28 cellular contexts compared by ENCODE assay signal in the genomic region with DNA sequence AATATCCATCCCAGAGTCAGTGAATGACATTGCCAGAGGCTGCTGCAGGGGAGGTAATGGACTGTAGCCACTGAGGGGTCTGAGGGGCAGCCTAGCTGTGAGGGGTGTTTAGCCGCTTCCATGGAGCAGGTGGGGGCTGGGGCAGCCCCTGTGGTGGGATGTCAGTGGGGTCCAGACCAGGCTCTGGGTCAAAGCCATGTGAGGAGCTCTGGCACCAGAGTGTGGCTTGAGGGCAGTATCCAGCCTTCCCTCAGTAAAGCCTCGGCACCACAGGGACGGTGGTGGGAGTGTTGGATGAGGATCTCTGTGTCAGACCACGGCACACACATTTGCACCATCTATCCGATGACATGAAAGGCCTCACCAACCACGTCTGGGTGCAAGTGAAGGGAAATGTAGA.
"Had no signal": no experiment of that assay in that cellular context is flagged by ENCODE, and none has a peak within 500 bp of the region (broad histone marks: within the 10 kb centered on the region; RNA-seq: fewer than 3 reads in every experiment).

No MANE protein-coding gene starts in this region.

- H3K36me3 Mint-ChIP-seq: activated naive CD4-positive, alpha-beta T cell treated with anti-CD3 and anti-CD28 coated beads, Interleukin-2, amount 50 U/mL, for 24 hours; activated naive CD8-positive, alpha-beta T cell treated with anti-CD3 and anti-CD28 coated beads, Interleukin-2, amount 10 ng/mL, durations not matched to agents 7 days and 5 days had no signal

- DNase-seq: activated CD4-positive, alpha-beta T cell treated with anti-CD3 and anti-CD28 coated beads for 36 hours; activated gamma-delta T cell; activated naive CD4-positive, alpha-beta T cell treated with Interleukin-2 at 50 U/mL for 16 hours; activated naive CD8-positive, alpha-beta T cell treated with anti-CD3 and anti-CD28 coated beads, Interleukin-2, amount 10 ng/mL, durations not matched to agents 7 days and 5 days; activated T-cell treated with anti-CD3 and anti-CD28 coated beads, Interleukin-2, amount 50 U/mL, for 24 hours; amygdala; Karpas-422; KBM-7; NCI-H1105; NCI-H1417 treated with DMSO at 0.1 percent for 48 hours; NCI-H187 treated with DMSO at 0.1 percent for 48 hours; NCI-H2081; NCI-H2227 treated with DMSO at 0.1 percent for 48 hours; NCI-H446; NCI-H524; SHP77; SJCRH30; SK-N-SH had no signal

- H3K9me3 ChIP-seq: ascending aorta, SJCRH30, SK-N-SH had no signal

- H3K36me3 ChIP-seq: ascending aorta, cardiac muscle cell, SJCRH30 had no signal

- H3K4me1 ChIP-seq: ascending aorta, SJCRH30 had no signal

- H3K4me3 Mint-ChIP-seq: activated CD4-positive, alpha-beta memory T cell treated with anti-CD3 and anti-CD28 coated beads, Interleukin-2, amount 10 ng/mL, durations not matched to agents 7 days and 5 days; activated CD4-positive, alpha-beta T cell treated with anti-CD3 and anti-CD28 coated beads for 36 hours; activated naive CD4-positive, alpha-beta T cell treated with anti-CD3 and anti-CD28 coated beads, Interleukin-2, amount 50 U/mL, for 24 hours; activated naive CD8-positive, alpha-beta T cell treated with anti-CD3 and anti-CD28 coated beads, Interleukin-2, amount 10 ng/mL, durations not matched to agents 7 days and 5 days; activated T-cell treated with anti-CD3 and anti-CD28 coated beads, Interleukin-2, amount 50 U/mL, for 24 hours; central memory CD8-positive, alpha-beta T cell; T-helper 1 cell treated with Interleukin-12 subunit alpha and Interleukin-12 subunit beta and Interleukin-4 antibody, amounts not matched to agents 30 μg/mL and 1 μg/mL, for 36 hours; T-helper 2 cell treated with Interferon-gamma antibody and Interleukin-4, amounts not matched to agents 5 μg/mL and 100 μg/mL, for 36 hours had no signal

- H3K27ac Mint-ChIP-seq: activated CD4-positive, alpha-beta memory T cell treated with anti-CD3 and anti-CD28 coated beads, Interleukin-2, amount 10 ng/mL, durations not matched to agents 7 days and 5 days; activated CD4-positive, alpha-beta T cell treated with anti-CD3 and anti-CD28 coated beads for 36 hours; activated naive CD4-positive, alpha-beta T cell treated with anti-CD3 and anti-CD28 coated beads, Interleukin-2, amount 50 U/mL, for 24 hours; activated naive CD8-positive, alpha-beta T cell treated with anti-CD3 and anti-CD28 coated beads, Interleukin-2, amount 10 ng/mL, durations not matched to agents 7 days and 5 days; activated T-cell treated with anti-CD3 and anti-CD28 coated beads, Interleukin-2, amount 50 U/mL, for 24 hours; activated T-helper 2 cell treated with anti-CD3 and anti-CD28 coated beads, Interferon-gamma antibody, Interleukin-2, Interleukin-4, amounts not matched to agents 10 μg/mL and 5 μg/mL and 100 μg/mL, durations not matched to agents 14 hours and 24 hours and 36 hours; T-helper 1 cell treated with Interleukin-12 subunit alpha and Interleukin-12 subunit beta and Interleukin-4 antibody, amounts not matched to agents 30 μg/mL and 1 μg/mL, for 36 hours; T-helper 2 cell treated with Interferon-gamma antibody and Interleukin-4, amounts not matched to agents 5 μg/mL and 100 μg/mL, for 36 hours had no signal

- H3K27ac ChIP-seq: ascending aorta, cardiac muscle cell, SJCRH30 had no signal

- H3K4me3 ChIP-seq: ascending aorta, cardiac muscle cell, SJCRH30 had no signal

- ATAC-seq: activated CD4-positive, alpha-beta T cell treated with anti-CD3 and anti-CD28 coated beads for 36 hours; activated CD4-positive, CD25-positive, alpha-beta regulatory T cell treated with anti-CD3 and anti-CD28 coated beads, Interleukin-2, amount 50 U/mL, for 24 hours; Panc1 had no signal

- H3K27me3 ChIP-seq: ascending aorta had no signal

- H3K9me3 Mint-ChIP-seq: activated CD4-positive, alpha-beta memory T cell treated with anti-CD3 and anti-CD28 coated beads, Interleukin-2, amount 10 ng/mL, durations not matched to agents 7 days and 5 days; activated naive CD4-positive, alpha-beta T cell treated with anti-CD3 and anti-CD28 coated beads, Interleukin-2, amount 50 U/mL, for 24 hours; activated naive CD8-positive, alpha-beta T cell treated with anti-CD3 and anti-CD28 coated beads, Interleukin-2, amount 10 ng/mL, durations not matched to agents 7 days and 5 days; activated T-cell treated with anti-CD3 and anti-CD28 coated beads, Interleukin-2, amount 50 U/mL, for 24 hours; activated T-helper 2 cell treated with anti-CD3 and anti-CD28 coated beads, Interferon-gamma antibody, Interleukin-2, Interleukin-4, amounts not matched to agents 10 μg/mL and 5 μg/mL and 100 μg/mL, durations not matched to agents 14 hours and 24 hours and 36 hours; central memory CD8-positive, alpha-beta T cell; T-helper 1 cell treated with Interleukin-12 subunit alpha and Interleukin-12 subunit beta and Interleukin-4 antibody, amounts not matched to agents 30 μg/mL and 1 μg/mL, for 36 hours; T-helper 2 cell treated with Interferon-gamma antibody and Interleukin-4, amounts not matched to agents 5 μg/mL and 100 μg/mL, for 36 hours had no signal

- H3K4me1 Mint-ChIP-seq: activated CD4-positive, alpha-beta memory T cell treated with anti-CD3 and anti-CD28 coated beads, Interleukin-2, amount 10 ng/mL, durations not matched to agents 7 days and 5 days; activated CD4-positive, alpha-beta T cell treated with anti-CD3 and anti-CD28 coated beads for 36 hours; activated naive CD4-positive, alpha-beta T cell treated with anti-CD3 and anti-CD28 coated beads, Interleukin-2, amount 50 U/mL, for 24 hours; activated naive CD8-positive, alpha-beta T cell treated with anti-CD3 and anti-CD28 coated beads, Interleukin-2, amount 10 ng/mL, durations not matched to agents 7 days and 5 days; central memory CD8-positive, alpha-beta T cell had no signal
